Comparison of ENCODE assay signal across 1 cellular context in the genomic region with DNA sequence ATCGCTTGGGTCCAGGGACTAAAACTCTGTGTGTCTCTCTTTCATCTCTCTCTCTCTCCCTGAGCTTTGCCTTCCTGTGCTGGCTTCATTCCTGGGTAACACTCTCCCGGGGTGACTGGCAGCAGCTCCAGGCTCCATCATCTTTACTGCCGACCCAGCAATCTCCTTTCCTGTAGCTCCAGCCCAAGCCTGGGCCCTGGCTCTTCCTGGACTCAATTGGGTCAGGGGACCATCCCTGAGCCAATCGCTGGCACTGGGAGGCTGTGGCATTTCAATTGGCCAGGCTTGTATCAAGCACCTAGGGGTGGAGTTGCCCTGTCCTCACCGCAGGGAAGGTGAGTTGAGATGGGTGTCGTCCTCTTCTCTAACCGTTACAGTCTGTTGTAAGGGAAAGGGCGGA.
TF ChIP-seq lines count a peak whose summit lies in the region.

No MANE protein-coding gene starts in this region.

TF ChIP-seq in GM23338, 12 proteins besides CTCF, POLR2A, EP300 and RAD21 (continued from another document):
- TF ChIP-seq, protein P1, sequence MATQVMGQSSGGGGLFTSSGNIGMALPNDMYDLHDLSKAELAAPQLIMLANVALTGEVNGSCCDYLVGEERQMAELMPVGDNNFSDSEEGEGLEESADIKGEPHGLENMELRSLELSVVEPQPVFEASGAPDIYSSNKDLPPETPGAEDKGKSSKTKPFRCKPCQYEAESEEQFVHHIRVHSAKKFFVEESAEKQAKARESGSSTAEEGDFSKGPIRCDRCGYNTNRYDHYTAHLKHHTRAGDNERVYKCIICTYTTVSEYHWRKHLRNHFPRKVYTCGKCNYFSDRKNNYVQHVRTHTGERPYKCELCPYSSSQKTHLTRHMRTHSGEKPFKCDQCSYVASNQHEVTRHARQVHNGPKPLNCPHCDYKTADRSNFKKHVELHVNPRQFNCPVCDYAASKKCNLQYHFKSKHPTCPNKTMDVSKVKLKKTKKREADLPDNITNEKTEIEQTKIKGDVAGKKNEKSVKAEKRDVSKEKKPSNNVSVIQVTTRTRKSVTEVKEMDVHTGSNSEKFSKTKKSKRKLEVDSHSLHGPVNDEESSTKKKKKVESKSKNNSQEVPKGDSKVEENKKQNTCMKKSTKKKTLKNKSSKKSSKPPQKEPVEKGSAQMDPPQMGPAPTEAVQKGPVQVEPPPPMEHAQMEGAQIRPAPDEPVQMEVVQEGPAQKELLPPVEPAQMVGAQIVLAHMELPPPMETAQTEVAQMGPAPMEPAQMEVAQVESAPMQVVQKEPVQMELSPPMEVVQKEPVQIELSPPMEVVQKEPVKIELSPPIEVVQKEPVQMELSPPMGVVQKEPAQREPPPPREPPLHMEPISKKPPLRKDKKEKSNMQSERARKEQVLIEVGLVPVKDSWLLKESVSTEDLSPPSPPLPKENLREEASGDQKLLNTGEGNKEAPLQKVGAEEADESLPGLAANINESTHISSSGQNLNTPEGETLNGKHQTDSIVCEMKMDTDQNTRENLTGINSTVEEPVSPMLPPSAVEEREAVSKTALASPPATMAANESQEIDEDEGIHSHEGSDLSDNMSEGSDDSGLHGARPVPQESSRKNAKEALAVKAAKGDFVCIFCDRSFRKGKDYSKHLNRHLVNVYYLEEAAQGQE (IDR thresholded peaks at IDR 0.05; ENCODE audit: unreplicated experiment): no peak
- no peak for TF ChIP-seq ZNF462 (CRISPR knock-in tag; IDR thresholded peaks at IDR 0.05)
- no peak for TF ChIP-seq ZNF114 (CRISPR knock-in tag; IDR thresholded peaks at IDR 0.05)
- no peak for TF ChIP-seq ZNF331 (CRISPR knock-in tag; IDR thresholded peaks at IDR 0.05; ENCODE audit: low read depth)
- TF ChIP-seq EZH2phosphoT487 (IDR thresholded peaks at IDR 0.05; ENCODE audit: unreplicated experiment): no peak
- no peak for TF ChIP-seq JUNB (IDR thresholded peaks at IDR 0.05; ENCODE audit: unreplicated experiment)
- no peak for TF ChIP-seq CREB1 (CRISPR knock-in tag; IDR thresholded peaks at IDR 0.05; ENCODE audit: low read depth)
- no peak for TF ChIP-seq POLR2AphosphoS5 (IDR thresholded peaks at IDR 0.05; ENCODE audit: low read depth)
